1 cellular context compared by ENCODE assay signal in the genomic region with DNA sequence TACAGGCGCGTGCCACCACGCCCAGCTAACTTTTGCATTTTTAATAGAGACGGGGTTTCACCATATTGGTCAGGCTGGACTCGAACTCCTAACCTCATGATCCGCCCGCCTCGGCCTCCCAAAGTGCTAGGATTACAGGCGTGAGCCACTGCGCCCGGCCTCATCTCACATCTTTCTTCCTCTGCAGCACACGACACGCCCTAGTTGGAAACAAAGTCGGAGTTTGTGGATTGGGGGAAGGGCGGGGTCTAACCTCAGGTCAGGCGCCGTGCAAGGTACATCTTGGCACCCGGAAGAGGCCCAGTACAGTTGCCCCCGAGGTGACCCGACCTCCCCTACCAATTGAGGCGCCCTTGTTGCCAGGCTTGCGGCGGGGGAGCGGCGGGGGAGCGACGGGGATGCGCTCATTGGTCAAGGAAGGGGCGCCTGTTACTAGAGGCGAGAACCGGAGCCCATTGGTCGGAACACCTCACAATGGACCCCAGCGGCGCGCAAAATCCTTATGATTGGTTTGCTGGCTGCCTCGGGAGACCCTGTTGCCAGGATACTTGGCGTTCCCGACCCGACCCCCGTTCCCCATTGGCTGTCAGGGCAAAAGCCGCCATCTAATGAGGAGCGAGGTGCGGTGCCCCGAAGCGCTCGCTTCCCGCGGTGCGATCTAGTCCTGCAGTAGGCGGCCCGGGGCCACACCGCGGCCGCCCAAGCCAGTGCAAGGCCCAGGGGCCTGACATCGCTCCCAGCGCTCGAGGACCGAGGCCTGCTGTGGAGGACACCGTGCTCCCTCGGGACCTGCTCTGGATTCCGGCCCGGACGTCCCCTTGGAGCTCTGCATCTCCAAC.
TF ChIP-seq lines count a peak whose summit lies in the region.

A gene with protein sequence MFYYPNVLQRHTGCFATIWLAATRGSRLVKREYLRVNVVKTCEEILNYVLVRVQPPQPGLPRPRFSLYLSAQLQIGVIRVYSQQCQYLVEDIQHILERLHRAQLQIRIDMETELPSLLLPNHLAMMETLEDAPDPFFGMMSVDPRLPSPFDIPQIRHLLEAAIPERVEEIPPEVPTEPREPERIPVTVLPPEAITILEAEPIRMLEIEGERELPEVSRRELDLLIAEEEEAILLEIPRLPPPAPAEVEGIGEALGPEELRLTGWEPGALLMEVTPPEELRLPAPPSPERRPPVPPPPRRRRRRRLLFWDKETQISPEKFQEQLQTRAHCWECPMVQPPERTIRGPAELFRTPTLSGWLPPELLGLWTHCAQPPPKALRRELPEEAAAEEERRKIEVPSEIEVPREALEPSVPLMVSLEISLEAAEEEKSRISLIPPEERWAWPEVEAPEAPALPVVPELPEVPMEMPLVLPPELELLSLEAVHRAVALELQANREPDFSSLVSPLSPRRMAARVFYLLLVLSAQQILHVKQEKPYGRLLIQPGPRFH (plus strand): TSS at position 659 of the 839 bp plus-strand sequence. CDS start 473 bp downstream, outside the sequence.

TF ChIP-seq in neural cell, 6 proteins besides CTCF, POLR2A, EP300 and RAD21 (continued from another document):
- TF ChIP-seq, protein P1, sequence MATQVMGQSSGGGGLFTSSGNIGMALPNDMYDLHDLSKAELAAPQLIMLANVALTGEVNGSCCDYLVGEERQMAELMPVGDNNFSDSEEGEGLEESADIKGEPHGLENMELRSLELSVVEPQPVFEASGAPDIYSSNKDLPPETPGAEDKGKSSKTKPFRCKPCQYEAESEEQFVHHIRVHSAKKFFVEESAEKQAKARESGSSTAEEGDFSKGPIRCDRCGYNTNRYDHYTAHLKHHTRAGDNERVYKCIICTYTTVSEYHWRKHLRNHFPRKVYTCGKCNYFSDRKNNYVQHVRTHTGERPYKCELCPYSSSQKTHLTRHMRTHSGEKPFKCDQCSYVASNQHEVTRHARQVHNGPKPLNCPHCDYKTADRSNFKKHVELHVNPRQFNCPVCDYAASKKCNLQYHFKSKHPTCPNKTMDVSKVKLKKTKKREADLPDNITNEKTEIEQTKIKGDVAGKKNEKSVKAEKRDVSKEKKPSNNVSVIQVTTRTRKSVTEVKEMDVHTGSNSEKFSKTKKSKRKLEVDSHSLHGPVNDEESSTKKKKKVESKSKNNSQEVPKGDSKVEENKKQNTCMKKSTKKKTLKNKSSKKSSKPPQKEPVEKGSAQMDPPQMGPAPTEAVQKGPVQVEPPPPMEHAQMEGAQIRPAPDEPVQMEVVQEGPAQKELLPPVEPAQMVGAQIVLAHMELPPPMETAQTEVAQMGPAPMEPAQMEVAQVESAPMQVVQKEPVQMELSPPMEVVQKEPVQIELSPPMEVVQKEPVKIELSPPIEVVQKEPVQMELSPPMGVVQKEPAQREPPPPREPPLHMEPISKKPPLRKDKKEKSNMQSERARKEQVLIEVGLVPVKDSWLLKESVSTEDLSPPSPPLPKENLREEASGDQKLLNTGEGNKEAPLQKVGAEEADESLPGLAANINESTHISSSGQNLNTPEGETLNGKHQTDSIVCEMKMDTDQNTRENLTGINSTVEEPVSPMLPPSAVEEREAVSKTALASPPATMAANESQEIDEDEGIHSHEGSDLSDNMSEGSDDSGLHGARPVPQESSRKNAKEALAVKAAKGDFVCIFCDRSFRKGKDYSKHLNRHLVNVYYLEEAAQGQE (IDR thresholded peaks at IDR 0.05; ENCODE audit: borderline replicate concordance): peak; percentile 12
- peak; percentile 29 for TF ChIP-seq POLR2AphosphoS5 (IDR thresholded peaks at IDR 0.05)
